In the genomic region with DNA sequence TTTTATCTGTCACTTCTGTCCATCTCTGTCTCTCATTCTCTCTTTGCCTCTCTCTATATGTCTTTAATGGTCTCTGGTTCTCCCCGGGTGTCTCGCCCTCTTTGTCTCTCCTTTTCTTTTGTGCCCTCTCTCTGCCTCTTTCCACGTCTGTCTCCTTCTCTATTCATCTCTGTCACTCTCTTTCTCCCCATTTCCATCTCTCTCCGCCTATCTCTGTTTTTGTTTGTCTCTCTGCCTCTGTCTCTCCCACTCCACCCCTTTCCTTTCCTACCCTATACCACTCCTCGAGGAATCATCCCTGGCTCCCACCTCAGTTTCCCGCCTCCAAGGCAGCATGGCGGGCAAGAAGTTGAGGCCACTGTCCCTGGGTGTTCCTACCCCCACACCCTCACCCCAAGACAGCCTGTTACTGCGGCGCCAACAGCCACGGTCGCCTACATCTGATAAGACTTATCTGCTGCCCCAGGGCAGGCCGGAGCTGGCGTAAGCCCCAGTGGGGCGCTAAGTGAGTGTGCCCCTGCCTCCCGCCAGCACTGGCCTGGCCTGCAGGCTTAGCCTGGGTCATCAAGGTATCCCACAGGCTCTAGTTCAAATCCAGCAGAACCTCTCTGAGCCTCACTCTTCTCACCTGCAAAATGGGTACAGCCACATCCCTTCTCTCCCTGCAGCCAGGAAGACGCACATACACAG, we compare ENCODE assay signal across 25 cellular contexts. TPM values are rescaled to one million over a fixed set of nuclear protein-coding genes. Genes with fewer than 3 reads are reported as not detected.
"Had no signal": no experiment of that assay in that cellular context is flagged by ENCODE, and none has a peak within 500 bp of the region (broad histone marks: within the 10 kb centered on the region; RNA-seq: fewer than 3 reads in every experiment).

No MANE protein-coding gene starts in this region.

- H3K4me1 Mint-ChIP-seq: neural progenitor cell had no signal

- DNase-seq: activated CD4-positive, alpha-beta T cell treated with anti-CD3 and anti-CD28 coated beads for 1 hour; activated CD4-positive, alpha-beta T cell treated with anti-CD3 and anti-CD28 coated beads, Interleukin-2, amount 50 U/mL, for 48 hours; activated gamma-delta T cell treated with Interleukin-2 at 50 U/mL for 16 hours; adrenal gland; head of caudate nucleus; naive B cell; ovary; stimulated activated CD4-positive, alpha-beta T cell treated with anti-CD3 and anti-CD28 coated beads, Interleukin-4, amount 100 ng/mL, for 1 hour; T-cell; T-helper 9 cell; thyroid gland had no signal

- H3K27me3 ChIP-seq: neural progenitor cell, ovary, thyroid gland had no signal

- H3K27ac Mint-ChIP-seq: activated T-helper 1 cell treated with anti-CD3 and anti-CD28 coated beads, Interleukin-12 subunit alpha, Interleukin-12 subunit beta, Interleukin-2, Interleukin-4 antibody, amounts not matched to agents 30 ng/mL and 10 ng/mL and 1 ng/mL, durations not matched to agents 14 hours and 24 hours and 36 hours; naive B cell; neural progenitor cell; T-cell had no signal

- H3K4me3 Mint-ChIP-seq: activated T-helper 1 cell treated with anti-CD3 and anti-CD28 coated beads, Interleukin-12 subunit alpha, Interleukin-12 subunit beta, Interleukin-2, Interleukin-4 antibody, amounts not matched to agents 30 ng/mL and 10 ng/mL and 1 ng/mL, durations not matched to agents 14 hours and 24 hours and 36 hours; naive B cell; neural progenitor cell; T-cell had no signal

- H3K36me3 ChIP-seq: adrenal gland, breast epithelium, neural progenitor cell, ovary, thyroid gland had no signal

- ATAC-seq: activated naive CD4-positive, alpha-beta T cell treated with anti-CD3 and anti-CD28 coated beads, Interleukin-2, amount 50 U/mL, for 72 hours; left lobe of liver; sciatic nerve; T-cell had no signal

- H3K4me3 ChIP-seq: adrenal gland, breast epithelium, coronary artery, neural progenitor cell, ovary, smooth muscle cell, thyroid gland had no signal

- H3K36me3 Mint-ChIP-seq: activated naive CD4-positive, alpha-beta T cell treated with anti-CD3 and anti-CD28 coated beads, Interleukin-2, amount 50 U/mL, for 72 hours; neural progenitor cell; T-cell had no signal

- H3K9me3 Mint-ChIP-seq: activated naive CD4-positive, alpha-beta T cell treated with anti-CD3 and anti-CD28 coated beads, Interleukin-2, amount 50 U/mL, for 72 hours; activated T-helper 1 cell treated with anti-CD3 and anti-CD28 coated beads, Interleukin-12 subunit alpha, Interleukin-12 subunit beta, Interleukin-2, Interleukin-4 antibody, amounts not matched to agents 30 ng/mL and 10 ng/mL and 1 ng/mL, durations not matched to agents 14 hours and 24 hours and 36 hours; T-cell had no signal

RNA-seq across cellular contexts. Expression of a gene that starts 0.7 kb away (rescaled TPM):
- total RNA-seq: activated T-helper 1 cell treated with anti-CD3 and anti-CD28 coated beads, Interleukin-12 subunit alpha, Interleukin-12 subunit beta, Interleukin-2, Interleukin-4 antibody, amounts not matched to agents 30 ng/mL and 10 ng/mL and 1 ng/mL, durations not matched to agents 14 hours and 24 hours and 36 hours; astrocyte; breast epithelium; lung microvascular endothelial cell; pulmonary artery endothelial cell; smooth muscle cell; thyroid gland; ureter had no signal

RNA-seq across cellular contexts. Expression of a gene that starts 24.1 kb away (rescaled TPM):
- total RNA-seq: activated naive CD4-positive, alpha-beta T cell treated with anti-CD3 and anti-CD28 coated beads, Interleukin-2, amount 50 U/mL, for 72 hours; activated T-helper 1 cell treated with anti-CD3 and anti-CD28 coated beads, Interleukin-12 subunit alpha, Interleukin-12 subunit beta, Interleukin-2, Interleukin-4 antibody, amounts not matched to agents 30 ng/mL and 10 ng/mL and 1 ng/mL, durations not matched to agents 14 hours and 24 hours and 36 hours; adrenal gland; astrocyte; frontal cortex; lung microvascular endothelial cell; mononuclear cell; ovary; pulmonary artery endothelial cell; sciatic nerve; smooth muscle cell; T-cell; ureter had no signal

RNA-seq across cellular contexts. Expression of a gene that starts 40.6 kb away (rescaled TPM):
- total RNA-seq: activated T-helper 1 cell treated with anti-CD3 and anti-CD28 coated beads, Interleukin-12 subunit alpha, Interleukin-12 subunit beta, Interleukin-2, Interleukin-4 antibody, amounts not matched to agents 30 ng/mL and 10 ng/mL and 1 ng/mL, durations not matched to agents 14 hours and 24 hours and 36 hours; adrenal gland; astrocyte; frontal cortex; left lobe of liver; lung microvascular endothelial cell; mononuclear cell; ovary; pulmonary artery endothelial cell; smooth muscle cell; T-cell; thyroid gland; ureter had no signal

RNA-seq across cellular contexts. Expression of a gene that starts 49.7 kb away (rescaled TPM):
- total RNA-seq: pulmonary artery endothelial cell had no signal
